Comparison of ENCODE assay signal across 8 cellular contexts in genomic region chr13:99086869-99087129, GRCh38.
A peak's percentile ranks its signal among the peaks of the same experiment; 100 is the strongest.
DNase-seq lines count a peak whose midpoint lies in the region; TF ChIP-seq lines count a peak whose summit lies in the region.

No MANE protein-coding gene starts in this region.

- peak overlapping the region; percentile 74 for H3K9ac ChIP-seq in GM23248

- H3K9me2 ChIP-seq in DOHH2 (replicated peaks; ENCODE audit: control insufficient read depth, low read length) (no peaks in the 10 kb centered on the region), GM23248 (ENCODE audit: insufficient read depth) (no peaks in the 10 kb centered on the region)

- H3K36me3 Mint-ChIP-seq in activated naive CD4-positive, alpha-beta T cell treated with anti-CD3 and anti-CD28 coated beads for 36 hours (ENCODE audit: low read depth) = no peaks in the 10 kb centered on the region
- H3K36me3 Mint-ChIP-seq in Calu3 (ENCODE audit: insufficient read depth, unreplicated experiment) = peaks cover 13% of the 10 kb centered on the region

- WGBS in GM23248 (ENCODE audit: low coverage in 1 of 2, low lambda C conversion rate in 2 of 2, missing lambda C conversion rate in 2 of 2), 2 experiments = 1 to 2% methylated on average over 10 to 28 of the region's 28 CpGs
- no CpG with 5 or more reads among the region's 28 CpGs for WGBS in iPS DF 6.9 (ENCODE audit: insufficient coverage, insufficient read length)

- peaks cover 9% of the 10 kb centered on the region for H3F3A ChIP-seq in DOHH2 (ENCODE audit: control insufficient read depth, insufficient read depth)
- no peaks in the 10 kb centered on the region for H3F3A ChIP-seq in GM23248 (ENCODE audit: insufficient read depth)

- H3K27me3 ChIP-seq in DOHH2 (ENCODE audit: control insufficient read depth, low read length) (peaks cover 35% of the 10 kb centered on the region), GM23248 (replicated peaks; ENCODE audit: insufficient read depth) (no peaks in the 10 kb centered on the region), iPS DF 6.9 (ENCODE audit: control insufficient read depth, insufficient read depth, low read length) (peaks cover 11% of the 10 kb centered on the region)

- H3K79me2 ChIP-seq in DOHH2 (ENCODE audit: control insufficient read depth, low read length) (no peaks in the 10 kb centered on the region), GM23248 (ENCODE audit: insufficient read depth) (no peaks in the 10 kb centered on the region)

- H3K4me1 ChIP-seq in DOHH2 (ENCODE audit: control insufficient read depth, low read length) (peaks cover 32% of the 10 kb centered on the region), GM23248 (ENCODE audit: insufficient read depth) (no peaks in the 10 kb centered on the region), iPS DF 6.9 (ENCODE audit: control insufficient read depth, insufficient read depth, low read length) (0 out of 2 replicates have a peak, but pooled peaks cover 1% of the 10 kb centered on the region)

- intact Hi-C loops in activated naive CD4-positive, alpha-beta T cell treated with anti-CD3 and anti-CD28 coated beads for 36 hours (cut with micrococcal nuclease) = loop anchor here (1.0 to 10.0 kb wide), 14 partner anchors 33 to 1652 kb away; partner anchors contain the start of genes GPR18, RAP2A and UBAC2
- intact Hi-C loops in Calu3 (cut with micrococcal nuclease; ENCODE audit: unreplicated experiment) = no loop called here

- no peak for DNase-seq in GM23248
- DNase-seq in NCI-H2171 (lab: John Stamatoyannopoulos, UW) = peak; percentile 2
- DNase-seq in activated naive CD4-positive, alpha-beta T cell treated with anti-CD3 and anti-CD28 coated beads for 36 hours = peak; percentile 45
- DNase-seq in iPS DF 6.9 (ENCODE audit: low read depth, low spot score) = no peak
- DNase-seq in stimulated activated CD4-positive, alpha-beta T cell treated with anti-CD3 and anti-CD28 coated beads, Interleukin-12 subunit alpha, Interleukin-12 subunit beta, amount 100 ng/mL, for 4 hours = peak; percentile 40
- DNase-seq in Calu3 = no peak
- DNase-seq in GM13976 (ENCODE audit: low spot score) = no peak

- H3K27me3 Mint-ChIP-seq in activated naive CD4-positive, alpha-beta T cell treated with anti-CD3 and anti-CD28 coated beads for 36 hours (ENCODE audit: low read depth) = no peaks in the 10 kb centered on the region
- H3K27me3 Mint-ChIP-seq in Calu3 (ENCODE audit: unreplicated experiment) = no peaks in the 10 kb centered on the region

- H3K4me2 ChIP-seq in DOHH2 (ENCODE audit: low read length) (peak overlapping the region; percentile 98), GM23248 (ENCODE audit: unreplicated experiment) (peak overlapping the region; percentile 72)

- no peak overlapping the region for H3K27ac Mint-ChIP-seq in activated naive CD4-positive, alpha-beta T cell treated with anti-CD3 and anti-CD28 coated beads for 36 hours
- H3K27ac Mint-ChIP-seq in Calu3 (ENCODE audit: unreplicated experiment) = no peak overlapping the region

- H3K9me3 ChIP-seq in DOHH2 (ENCODE audit: control insufficient read depth, insufficient read depth, low read length) = no peaks in the 10 kb centered on the region
- H3K9me3 ChIP-seq in GM23248 (ENCODE audit: low read depth) = no peaks in the 10 kb centered on the region
- H3K9me3 ChIP-seq in iPS DF 6.9 (ENCODE audit: control insufficient read depth, insufficient read depth, low read length) = no peaks in the 10 kb centered on the region

- H3K9me3 Mint-ChIP-seq in activated naive CD4-positive, alpha-beta T cell treated with anti-CD3 and anti-CD28 coated beads for 36 hours = no peaks in the 10 kb centered on the region
- no peaks in the 10 kb centered on the region for H3K9me3 Mint-ChIP-seq in Calu3 (ENCODE audit: low read depth, unreplicated experiment)

- no peaks in the 10 kb centered on the region for H4K20me1 ChIP-seq in DOHH2 (ENCODE audit: control insufficient read depth, insufficient read depth, low read depth, low read length)
- H4K20me1 ChIP-seq in GM23248 (ENCODE audit: insufficient read depth) = no peaks in the 10 kb centered on the region

- no peak for TF ChIP-seq CTCF in DOHH2 (IDR thresholded peaks at IDR 0.05; ENCODE audit: low read depth, low read length, poor library complexity, severe bottlenecking)
- no peak for TF ChIP-seq CTCF in Calu3 (IDR thresholded peaks at IDR 0.05; ENCODE audit: unreplicated experiment)
- no peak for TF ChIP-seq CTCF in GM13976 (IDR thresholded peaks at IDR 0.05; ENCODE audit: borderline replicate concordance, control extremely low read depth, extremely low read depth, insufficient read depth, missing control alignments)

- no TSS peak for BruUV-seq in Calu3 (replicated peaks; lab: Mats Ljungman, UMichigan)

- CTCF ChIA-PET in activated naive CD4-positive, alpha-beta T cell treated with anti-CD3 and anti-CD28 coated beads for 36 hours (lab: Charles Lee) = interaction anchor here (0.5 to 1.0 kb wide), 8 partner anchors 35 to 356 kb away, joined by 3 to 5 read pairs (median 4); no protein-coding TSS in a partner anchor
- CTCF ChIA-PET in Calu3 (lab: Charles Lee) = no interaction called here

- peak overlapping the region; percentile 94 for H2AFZ ChIP-seq in GM23248

- peak overlapping the region; percentile 96 for H3K4me3 ChIP-seq in DOHH2 (ENCODE audit: low read length)
- H3K4me3 ChIP-seq in GM23248 = peak overlapping the region; percentile 88
- peak overlapping the region; percentile 73; the same call in 1 of the 2 replicates for H3K4me3 ChIP-seq in iPS DF 6.9 (ENCODE audit: low read length)

- in situ Hi-C loops in GM23248 (cut with MboI) (no loop called here), GM13976 (cut with MboI; ENCODE audit: low sequenced_read_pairs, unreplicated experiment) (no loop called here)

- peak overlapping the region; percentile 99 for H3K4me3 Mint-ChIP-seq in activated naive CD4-positive, alpha-beta T cell treated with anti-CD3 and anti-CD28 coated beads for 36 hours
- no peak overlapping the region for H3K4me3 Mint-ChIP-seq in Calu3 (ENCODE audit: low read depth, unreplicated experiment)

- H3K27ac ChIP-seq in DOHH2 (ENCODE audit: low read depth, low read length) = no peak overlapping the region
- H3K27ac ChIP-seq in GM23248 = peak overlapping the region; percentile 45; the same call in 1 of the 2 replicates
- H3K27ac ChIP-seq in iPS DF 6.9 (ENCODE audit: low read length) = no peak overlapping the region

- H3K4me1 Mint-ChIP-seq in activated naive CD4-positive, alpha-beta T cell treated with anti-CD3 and anti-CD28 coated beads for 36 hours (ENCODE audit: low read depth) = peaks cover 30% of the 10 kb centered on the region
- H3K4me1 Mint-ChIP-seq in Calu3 (ENCODE audit: low read depth, unreplicated experiment) = no peaks in the 10 kb centered on the region

- no peaks in the 10 kb centered on the region for H3K36me3 ChIP-seq in DOHH2 (ENCODE audit: control insufficient read depth, low read length)
- H3K36me3 ChIP-seq in GM23248 (ENCODE audit: low read depth) = no peaks in the 10 kb centered on the region
- H3K36me3 ChIP-seq in iPS DF 6.9 (ENCODE audit: control insufficient read depth, insufficient read depth, low read length) = no peaks in the 10 kb centered on the region

Comparison
In these comparisons a context has a peak if more than half of its experiments do, and no peak if none do; other contexts are left out.
1. DNase-seq: peak in NCI-H2171 (single experiment), activated naive CD4-positive, alpha-beta T cell treated with anti-CD3 and anti-CD28 coated beads for 36 hours (single experiment) and stimulated activated CD4-positive, alpha-beta T cell treated with anti-CD3 and anti-CD28 coated beads, Interleukin-12 subunit alpha, Interleukin-12 subunit beta, amount 100 ng/mL, for 4 hours (single experiment); none in GM23248 (single experiment), iPS DF 6.9 (single experiment), Calu3 (single experiment) and GM13976 (single experiment).
2. Peak in every context shown above with its lines, with median percentiles within 50 percentile points of each other: H3K4me3 ChIP-seq.